8 cellular contexts compared by ENCODE assay signal in genomic region chr10:119305860-119306513, GRCh38.
A peak's percentile ranks its signal among the peaks of the same experiment; 100 is the strongest.
DNase-seq lines count a peak whose midpoint lies in the region; ATAC-seq and TF ChIP-seq lines count a peak whose summit lies in the region.

No MANE protein-coding gene starts in this region.

- H3K4me3 ChIP-seq in AG10803 (ENCODE audit: low read length) = no peak overlapping the region
- H3K4me3 ChIP-seq in left ventricle myocardium inferior = no peak overlapping the region
- no peak overlapping the region for H3K4me3 ChIP-seq in WERI-Rb-1 (ENCODE audit: low read depth, low read length)

- no peaks in the 10 kb centered on the region for H3K27me3 ChIP-seq in left ventricle myocardium inferior (ENCODE audit: low read depth)
- H3K27me3 ChIP-seq in WERI-Rb-1 (ENCODE audit: insufficient read depth, low read depth, severe bottlenecking) = no peaks in the 10 kb centered on the region

- H3K36me3 ChIP-seq in left ventricle myocardium inferior (no peaks in the 10 kb centered on the region), WERI-Rb-1 (no peaks in the 10 kb centered on the region; the same call in 1 of the 2 replicates)

- POLR2A ChIA-PET in RWPE1 (lab: Yijun Ruan, JAX; ENCODE audit: low non-redundant PET) = interaction anchor here (0.6 kb wide), 1 partner anchor 341 kb away, joined by 4 read pairs; no protein-coding TSS in a partner anchor

- DNase-seq in AG10803 (ENCODE audit: low read depth) (peak; percentile 98), RWPE1 (ENCODE audit: low spot score) (peak; percentile 87), activated gamma-delta T cell (lab: John Stamatoyannopoulos, UW) (peak; percentile 39), left ventricle myocardium inferior (no peak), WERI-Rb-1 (no peak)
- DNase-seq in stimulated activated CD4-positive, alpha-beta T cell treated with anti-CD3 and anti-CD28 coated beads, Interleukin-15, amount 100 ng/mL, for 48 hours (ENCODE audit: low read depth in 2 of 2) = peak; percentile 83 to 84

- H3K27ac ChIP-seq in RWPE1 = peak overlapping the region; percentile 93
- peak overlapping the region; percentile 70 for H3K27ac ChIP-seq in left ventricle myocardium inferior (replicated peaks)
- H3K27ac ChIP-seq in WERI-Rb-1 = no peak overlapping the region

- peaks cover 96% of the 10 kb centered on the region for H3K4me1 ChIP-seq in left ventricle myocardium inferior

- CTCF ChIA-PET in RWPE1 (lab: Yijun Ruan, JAX) = interaction anchor here (1.0 to 1.3 kb wide), 2 partner anchors 99 to 175 kb away, joined by 3 to 5 read pairs; partner anchors contain the start of gene GRK5

- no peaks in the 10 kb centered on the region for H3K9me3 ChIP-seq in left ventricle myocardium inferior (replicated peaks)
- H3K9me3 ChIP-seq in WERI-Rb-1 (ENCODE audit: severe bottlenecking) = no peaks in the 10 kb centered on the region

- peak; percentile 10 for TF ChIP-seq CTCF in AG10803 (conservative IDR thresholded peaks at IDR 0.05; ENCODE audit: low read length)
- TF ChIP-seq CTCF in RWPE1 (conservative IDR thresholded peaks at IDR 0.05; ENCODE audit: low read depth) = no peak
- no peak for TF ChIP-seq CTCF in left ventricle myocardium inferior (IDR thresholded peaks at IDR 0.05; ENCODE audit: borderline replicate concordance)
- no peak for TF ChIP-seq CTCF in WERI-Rb-1 (IDR thresholded peaks at IDR 0.05; ENCODE audit: low read depth, low read length)

- intact Hi-C loops in left ventricle myocardium inferior (cut with micrococcal nuclease) = no loop called here

- ATAC-seq in GM19043 (IDR thresholded peaks at IDR 0.05; ENCODE audit: low read depth, unreplicated experiment) (peak; percentile 49), HG03280 (IDR thresholded peaks at IDR 0.05; ENCODE audit: unreplicated experiment) (peak; percentile 50)

Comparison
In these comparisons a context has a peak if more than half of its experiments do, and no peak if none do; other contexts are left out.
1. DNase-seq: peak in AG10803 (single experiment), RWPE1 (single experiment), activated gamma-delta T cell (single experiment) and stimulated activated CD4-positive, alpha-beta T cell treated with anti-CD3 and anti-CD28 coated beads, Interleukin-15, amount 100 ng/mL, for 48 hours (2 of 2); none in left ventricle myocardium inferior (single experiment) and WERI-Rb-1 (single experiment).